In genomic region chr3:160739079-160739478, GRCh38 we compare ENCODE assay signal across 16 cellular contexts. TPM values are rescaled to one million over a fixed set of nuclear protein-coding genes. Genes with fewer than 3 reads are reported as not detected.
DNase-seq lines count a peak whose midpoint lies in the region; ATAC-seq and TF ChIP-seq lines count a peak whose summit lies in the region.
"Had no signal": no experiment of that assay in that cellular context is flagged by ENCODE, and none has a peak within 500 bp of the region (broad histone marks: within the 10 kb centered on the region; RNA-seq: fewer than 3 reads in every experiment).

No MANE protein-coding gene starts in this region.

- no peaks in the 10 kb centered on the region for H3K9me3 ChIP-seq in prostate gland
- H3K9me3 ChIP-seq: ascending aorta, BLaER1, ovary had no signal

- H3K27me3 ChIP-seq in prostate gland (replicated peaks; ENCODE audit: insufficient read depth) = no peaks in the 10 kb centered on the region
- H3K27me3 ChIP-seq: ascending aorta, BLaER1, ovary had no signal

- 0% methylated on average over 1 of the region's 1 CpG for WGBS in prostate gland

- H3K27ac ChIP-seq in prostate gland = no peak overlapping the region
- H3K27ac ChIP-seq: BLaER1, ovary had no signal

- no peak for TF ChIP-seq CTCF in fibroblast of mammary gland (conservative IDR thresholded peaks at IDR 0.05; ENCODE audit: control insufficient read depth, insufficient read depth, low read depth, low read length)
- TF ChIP-seq CTCF in prostate gland (IDR thresholded peaks at IDR 0.05) = no peak
- TF ChIP-seq CTCF in WTC11 (IDR thresholded peaks at IDR 0.05) = no peak

- H3K9me3 Mint-ChIP-seq in T-helper 2 cell treated with Interferon-gamma antibody and Interleukin-4, amounts not matched to agents 5 μg/mL and 100 μg/mL, for 36 hours = no peaks in the 10 kb centered on the region
- H3K9me3 Mint-ChIP-seq in WTC11 = no peaks in the 10 kb centered on the region
- H3K9me3 Mint-ChIP-seq: immature natural killer cell had no signal

- H3K36me3 ChIP-seq in prostate gland = no peaks in the 10 kb centered on the region
- H3K36me3 ChIP-seq: ascending aorta, BLaER1, ovary had no signal

- no peaks in the 10 kb centered on the region for H3K4me1 ChIP-seq in prostate gland (replicated peaks)
- H3K4me1 ChIP-seq: ascending aorta, BLaER1 had no signal

- no peak for ATAC-seq in GM19467 (IDR thresholded peaks at IDR 0.05; ENCODE audit: unreplicated experiment)
- ATAC-seq in WTC11 = no peak

- peaks cover 18% of the 10 kb centered on the region for H3K27me3 Mint-ChIP-seq in T-helper 2 cell treated with Interferon-gamma antibody and Interleukin-4, amounts not matched to agents 5 μg/mL and 100 μg/mL, for 36 hours (ENCODE audit: low read depth)
- H3K27me3 Mint-ChIP-seq in WTC11 (ENCODE audit: low read depth) = no peaks in the 10 kb centered on the region

- H3K27ac Mint-ChIP-seq in T-helper 2 cell treated with Interferon-gamma antibody and Interleukin-4, amounts not matched to agents 5 μg/mL and 100 μg/mL, for 36 hours = no peak overlapping the region
- no peak overlapping the region for H3K27ac Mint-ChIP-seq in WTC11
- H3K27ac Mint-ChIP-seq: immature natural killer cell had no signal

- DNase-seq in EH (ENCODE audit: low read depth) (peak; percentile 42), NCI-H2171 treated with DMSO at 0.1 percent for 48 hours (lab: John Stamatoyannopoulos, UW) (peak; percentile 78), fibroblast of mammary gland (ENCODE audit: low read depth) (peak; percentile 66), prostate gland (ENCODE audit: low spot score) (peak; percentile 9), WTC11 (ENCODE audit: low spot score) (no peak), UCSD-AML1 (lab: John Stamatoyannopoulos, UW; ENCODE audit: unreplicated experiment) (no peak)
- DNase-seq in T-helper 2 cell treated with Interferon-gamma antibody and Interleukin-4, amounts not matched to agents 5 μg/mL and 100 μg/mL, for 36 hours (ENCODE audit: low spot score) = no peak
- DNase-seq: activated CD4-positive, alpha-beta T cell treated with anti-CD3 and anti-CD28 coated beads, Interleukin-2, amount 50 U/mL, for 48 hours; immature natural killer cell; NCI-H1048; NCI-H510A treated with DMSO at 0.1 percent for 48 hours; ovary; trophoblast cell had no signal

- no peak overlapping the region for H3K4me3 ChIP-seq in fibroblast of mammary gland (ENCODE audit: control insufficient read depth, low read depth, low read length)
- no peak overlapping the region for H3K4me3 ChIP-seq in prostate gland
- H3K4me3 ChIP-seq: ascending aorta, BLaER1, ovary had no signal

- intact Hi-C loops in prostate gland (cut with DNase I) = loop anchor here (10.0 kb wide), 1 partner anchor 334 kb away; no protein-coding TSS in a partner anchor

- H3K36me3 Mint-ChIP-seq in T-helper 2 cell treated with Interferon-gamma antibody and Interleukin-4, amounts not matched to agents 5 μg/mL and 100 μg/mL, for 36 hours (ENCODE audit: low read depth) = no peaks in the 10 kb centered on the region
- H3K36me3 Mint-ChIP-seq in WTC11 = no peaks in the 10 kb centered on the region
- H3K36me3 Mint-ChIP-seq: immature natural killer cell had no signal

- POLR2A ChIA-PET in WTC11 (lab: Charles Lee) = interaction anchor here (0.7 to 1.2 kb wide), 2 partner anchors 79 to 179 kb away, joined by 3 to 8 read pairs; no protein-coding TSS in a partner anchor

- no peak overlapping the region for H3K4me3 Mint-ChIP-seq in T-helper 2 cell treated with Interferon-gamma antibody and Interleukin-4, amounts not matched to agents 5 μg/mL and 100 μg/mL, for 36 hours
- H3K4me3 Mint-ChIP-seq in WTC11 = no peak overlapping the region
- H3K4me3 Mint-ChIP-seq: immature natural killer cell had no signal

- no peaks in the 10 kb centered on the region for H3K4me1 Mint-ChIP-seq in T-helper 2 cell treated with Interferon-gamma antibody and Interleukin-4, amounts not matched to agents 5 μg/mL and 100 μg/mL, for 36 hours (ENCODE audit: low read depth)
- peaks cover 14% of the 10 kb centered on the region for H3K4me1 Mint-ChIP-seq in WTC11
- H3K4me1 Mint-ChIP-seq: immature natural killer cell had no signal

- TF ChIP-seq POLR2A in prostate gland (IDR thresholded peaks at IDR 0.05) = no peak

- CTCF ChIA-PET in WTC11 (lab: Charles Lee) = no interaction called here

TF ChIP-seq in WTC11, 78 proteins besides CTCF, POLR2A, EP300 and RAD21:
- TF ChIP-seq ATF2 (CRISPR knock-in tag; IDR thresholded peaks at IDR 0.05; ENCODE audit: borderline replicate concordance, low read depth) = no peak
- no peak for TF ChIP-seq PRRX2 (CRISPR knock-in tag; IDR thresholded peaks at IDR 0.05)
- TF ChIP-seq CBFB (CRISPR knock-in tag; IDR thresholded peaks at IDR 0.05; ENCODE audit: low read depth) = no peak
- no peak for TF ChIP-seq ZNF232 (CRISPR knock-in tag; IDR thresholded peaks at IDR 0.05)
- TF ChIP-seq NR3C1 (CRISPR knock-in tag; conservative IDR thresholded peaks at IDR 0.05; ENCODE audit: low read depth) = no peak

RNA-seq across cellular contexts. Expression of gene PPM1L, which starts 17.0 kb away (rescaled TPM):
- total RNA-seq in prostate gland (10 to 100 TPM; 23.6 to 27.0 TPM), WTC11 (2021) (16.0 to 18.1 TPM (median 16.1 TPM) in 3 replicates)

Comparison
In these comparisons a context has a peak if more than half of its experiments do, and no peak if none do; other contexts are left out.
1. DNase-seq: peak in EH (single experiment), NCI-H2171 treated with DMSO at 0.1 percent for 48 hours (single experiment), fibroblast of mammary gland (single experiment) and prostate gland (single experiment); none in T-helper 2 cell treated with Interferon-gamma antibody and Interleukin-4, amounts not matched to agents 5 μg/mL and 100 μg/mL, for 36 hours (single experiment), WTC11 (single experiment) and UCSD-AML1 (single experiment).